Comparison of ENCODE assay signal across 8 cellular contexts in genomic region chr1:11337536-11338350, GRCh38.
A peak's percentile ranks its signal among the peaks of the same experiment; 100 is the strongest.
DNase-seq lines count a peak whose midpoint lies in the region; ATAC-seq and TF ChIP-seq lines count a peak whose summit lies in the region.

No MANE protein-coding gene starts in this region.

- H3K9me3 Mint-ChIP-seq in activated T-helper 2 cell treated with anti-CD3 and anti-CD28 coated beads, Interferon-gamma antibody, Interleukin-2, Interleukin-4, amounts not matched to agents 10 μg/mL and 5 μg/mL and 100 μg/mL, durations not matched to agents 14 hours and 24 hours and 36 hours = no peaks in the 10 kb centered on the region

- peak; percentile 80 for TF ChIP-seq CTCF in left ventricle myocardium inferior (IDR thresholded peaks at IDR 0.05; ENCODE audit: borderline replicate concordance)

- H3K4me1 ChIP-seq in left ventricle myocardium inferior = no peaks in the 10 kb centered on the region

- H3K4me1 Mint-ChIP-seq in activated T-helper 2 cell treated with anti-CD3 and anti-CD28 coated beads, Interferon-gamma antibody, Interleukin-2, Interleukin-4, amounts not matched to agents 10 μg/mL and 5 μg/mL and 100 μg/mL, durations not matched to agents 14 hours and 24 hours and 36 hours (ENCODE audit: low read depth) = peaks cover 4% of the 10 kb centered on the region

- peaks cover 31% of the 10 kb centered on the region for H3K27me3 Mint-ChIP-seq in activated T-helper 2 cell treated with anti-CD3 and anti-CD28 coated beads, Interferon-gamma antibody, Interleukin-2, Interleukin-4, amounts not matched to agents 10 μg/mL and 5 μg/mL and 100 μg/mL, durations not matched to agents 14 hours and 24 hours and 36 hours (ENCODE audit: low read depth)

- intact Hi-C loops in activated T-helper 2 cell treated with anti-CD3 and anti-CD28 coated beads, Interferon-gamma antibody, Interleukin-2, Interleukin-4, amounts not matched to agents 10 μg/mL and 5 μg/mL and 100 μg/mL, durations not matched to agents 14 hours and 24 hours and 36 hours (cut with micrococcal nuclease) = loop anchor here (1.0 kb wide), 1 partner anchor 305 kb away; no protein-coding TSS in a partner anchor
- intact Hi-C loops in left ventricle myocardium inferior (cut with micrococcal nuclease) = loop anchor here (2.0 kb wide), 1 partner anchor 305 kb away; no protein-coding TSS in a partner anchor

- H3K27ac Mint-ChIP-seq in activated T-helper 2 cell treated with anti-CD3 and anti-CD28 coated beads, Interferon-gamma antibody, Interleukin-2, Interleukin-4, amounts not matched to agents 10 μg/mL and 5 μg/mL and 100 μg/mL, durations not matched to agents 14 hours and 24 hours and 36 hours = no peak overlapping the region

- no peaks in the 10 kb centered on the region for H3K36me3 ChIP-seq in left ventricle myocardium inferior

- no peaks in the 10 kb centered on the region for H3K36me3 Mint-ChIP-seq in activated T-helper 2 cell treated with anti-CD3 and anti-CD28 coated beads, Interferon-gamma antibody, Interleukin-2, Interleukin-4, amounts not matched to agents 10 μg/mL and 5 μg/mL and 100 μg/mL, durations not matched to agents 14 hours and 24 hours and 36 hours (ENCODE audit: low read depth)

- DNase-seq in DMS 273 (lab: John Stamatoyannopoulos, UW; ENCODE audit: unreplicated experiment) (peak; percentile 89), Kasumi-1 (lab: John Stamatoyannopoulos, UW) (peak; percentile 57 to 71), SHP77 (lab: John Stamatoyannopoulos, UW) (peak; percentile 53 to 71), left ventricle myocardium inferior (peak; percentile 43)
- peak; percentile 49 for DNase-seq in activated T-helper 2 cell treated with anti-CD3 and anti-CD28 coated beads, Interferon-gamma antibody, Interleukin-2, Interleukin-4, amounts not matched to agents 10 μg/mL and 5 μg/mL and 100 μg/mL, durations not matched to agents 14 hours and 24 hours and 36 hours (ENCODE audit: low spot score)
- DNase-seq in stimulated activated CD4-positive, alpha-beta T cell treated with anti-CD3 and anti-CD28 coated beads, Interleukin-1b, Interleukin-23, amount 100 ng/mL, for 48 hours = peak; percentile 72

- H3K27ac ChIP-seq in left ventricle myocardium inferior (replicated peaks) = no peak overlapping the region

- no peak overlapping the region for H3K4me3 Mint-ChIP-seq in activated T-helper 2 cell treated with anti-CD3 and anti-CD28 coated beads, Interferon-gamma antibody, Interleukin-2, Interleukin-4, amounts not matched to agents 10 μg/mL and 5 μg/mL and 100 μg/mL, durations not matched to agents 14 hours and 24 hours and 36 hours (ENCODE audit: low read depth)

- no peaks in the 10 kb centered on the region for H3K9me3 ChIP-seq in left ventricle myocardium inferior (replicated peaks)

- ATAC-seq in HG03280 (IDR thresholded peaks at IDR 0.05; ENCODE audit: unreplicated experiment) (no peak), GM21529 (IDR thresholded peaks at IDR 0.05; ENCODE audit: unreplicated experiment) (no peak)

- H3K4me3 ChIP-seq in left ventricle myocardium inferior = no peak overlapping the region

- H3K27me3 ChIP-seq in left ventricle myocardium inferior (ENCODE audit: low read depth) = peaks cover 97% of the 10 kb centered on the region
